8 cellular contexts compared by ENCODE assay signal in the genomic region with DNA sequence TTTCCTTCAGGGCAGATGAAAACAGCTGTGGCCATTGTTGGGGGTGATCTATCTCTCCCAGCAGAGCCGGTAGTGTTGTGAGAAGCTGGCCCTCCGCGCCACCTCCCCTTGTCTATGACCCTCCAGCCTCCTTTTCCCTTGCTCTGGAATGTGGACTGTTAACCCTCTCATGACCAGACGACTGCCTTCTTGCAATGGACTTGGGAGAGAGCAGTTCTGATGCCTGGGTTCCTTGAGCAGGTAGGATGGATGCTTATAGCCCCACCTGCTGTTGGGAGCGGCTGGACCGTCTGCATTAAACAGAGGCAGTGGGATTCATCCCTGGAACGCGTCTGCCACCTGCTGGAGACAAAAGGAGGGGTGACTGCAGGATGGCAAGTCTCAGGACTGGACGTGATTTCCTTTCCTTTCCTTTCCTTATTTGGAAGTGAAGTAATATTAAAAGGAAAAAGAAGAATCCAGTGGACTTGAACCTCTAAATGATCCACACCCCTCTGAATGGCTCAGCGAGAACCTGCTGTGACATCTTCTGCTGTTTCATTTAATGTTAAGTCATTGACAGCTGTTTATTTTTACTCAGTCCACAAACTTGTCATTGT. TPM values are rescaled to one million over a fixed set of nuclear protein-coding genes. Genes with fewer than 3 reads are reported as not detected.
DNase-seq lines count a peak whose midpoint lies in the region; ATAC-seq and TF ChIP-seq lines count a peak whose summit lies in the region.

No MANE protein-coding gene starts in this region.

- H4K20me1 ChIP-seq in hepatocyte (ENCODE audit: insufficient read depth, poor library complexity, severe bottlenecking) = no peaks in the 10 kb centered on the region

- H3K27ac ChIP-seq in hepatocyte = peak overlapping the region; percentile 39

- no peaks in the 10 kb centered on the region for H3K79me2 ChIP-seq in hepatocyte

- ATAC-seq in sciatic nerve = peak; percentile 92
- ATAC-seq in HG03521 (IDR thresholded peaks at IDR 0.05; ENCODE audit: unreplicated experiment) = no peak

- H2AFZ ChIP-seq in hepatocyte = no peak overlapping the region

- 2% methylated on average over 10 of the region's 10 CpGs for WGBS in hepatocyte (ENCODE audit: low lambda C conversion rate, missing lambda C conversion rate)

- peak; percentile 100 for TF ChIP-seq CTCF in AG09309 (IDR thresholded peaks at IDR 0.05; ENCODE audit: control insufficient read depth, insufficient read depth, low read depth, low read length, missing control alignments)
- peak; percentile 100 for TF ChIP-seq CTCF in hepatocyte (IDR thresholded peaks at IDR 0.05; ENCODE audit: poor library complexity)

- no peaks in the 10 kb centered on the region for H3K36me3 ChIP-seq in hepatocyte (replicated peaks; ENCODE audit: insufficient read depth, low read depth)

- no peaks in the 10 kb centered on the region for H3K4me1 ChIP-seq in hepatocyte (ENCODE audit: insufficient read depth)

- no peaks in the 10 kb centered on the region for H3K9me2 ChIP-seq in hepatocyte (replicated peaks; ENCODE audit: insufficient read depth)

- intact Hi-C loops in sciatic nerve (cut with DNase I) = loop anchor here (1.0 kb wide), 1 partner anchor 67 kb away; no protein-coding TSS in a partner anchor

- H3K4me3 ChIP-seq in AG09309 (ENCODE audit: control insufficient read depth, low read depth, low read length) (no peak overlapping the region), hepatocyte (no peak overlapping the region)

- no peaks in the 10 kb centered on the region for H3K9me3 ChIP-seq in hepatocyte (ENCODE audit: low read depth)

- no peak overlapping the region for H3K4me2 ChIP-seq in hepatocyte

- peaks cover 22% of the 10 kb centered on the region for H3K27me3 ChIP-seq in hepatocyte

- peak; percentile 64 for DNase-seq in AG09309 (ENCODE audit: low read depth)
- peak; percentile 70 for DNase-seq in GOT3 (lab: John Stamatoyannopoulos, UW)
- DNase-seq in NCI-H2081 (lab: John Stamatoyannopoulos, UW) = peak; percentile 88 to 93
- DNase-seq in T1000 (lab: John Stamatoyannopoulos, UW) = peak; percentile 88
- DNase-seq in astrocyte of the hippocampus (ENCODE audit: low read depth, low spot score) = peak; percentile 97
- peak; percentile 96 for DNase-seq in hepatocyte (ENCODE audit: low spot score)
- DNase-seq in sciatic nerve (ENCODE audit: low spot score) = peak; percentile 97

RNA-seq across cellular contexts. Expression of gene SOST, which starts 1.8 kb away (rescaled TPM):
- total RNA-seq in hepatocyte = not detected in 2 replicates
- not detected in 2 replicates for polyA plus RNA-seq in hepatocyte
- not detected for total RNA-seq in sciatic nerve

RNA-seq across cellular contexts. Expression of gene DUSP3, which starts 18.4 kb away (rescaled TPM):
- total RNA-seq in hepatocyte (76.8 and 79.3 TPM in 2 replicates), sciatic nerve (54.1 TPM)
- polyA plus RNA-seq in hepatocyte = 65.5 and 73.8 TPM in 2 replicates

RNA-seq across cellular contexts. Expression of gene CFAP97D1, which starts 19.9 kb away (rescaled TPM):
- total RNA-seq in hepatocyte (0.10 TPM in 1 of 2 replicates, not detected in the other), sciatic nerve (not detected)
- polyA plus RNA-seq in hepatocyte = not detected in 2 replicates
